In genomic region chr7:116583653-116584052, GRCh38 we compare ENCODE assay signal across 8 cellular contexts. TPM values are rescaled to one million over a fixed set of nuclear protein-coding genes. Genes with fewer than 3 reads are reported as not detected.
A peak's percentile ranks its signal among the peaks of the same experiment; 100 is the strongest.
DNase-seq lines count a peak whose midpoint lies in the region; ATAC-seq and TF ChIP-seq lines count a peak whose summit lies in the region.

No MANE protein-coding gene starts in this region.

- DNase-seq in lung microvascular endothelial cell (ENCODE audit: low read depth in 2 of 2) (peak; percentile 29 to 58), H4 (ENCODE audit: low spot score) (no peak), ovary (no peak), GOT3 (lab: John Stamatoyannopoulos, UW) (no peak), iPS-NIHi7 (ENCODE audit: extremely low spot score) (no peak)

- intact Hi-C loops in ovary (cut with DNase I), result loop anchor here in 2 of 4 donors (5.0 to 10.0 kb wide), 2 partner anchors 56 to 409 kb away; partner anchors contain the start of gene CAV1 (in 1 of the 2)

- peaks cover 4% of the 10 kb centered on the region for H3K4me1 ChIP-seq in ovary (ENCODE audit: insufficient read depth)

- no peaks in the 10 kb centered on the region for H3K27me3 ChIP-seq in ovary

- peak; percentile 94 for ATAC-seq in GM18502 (IDR thresholded peaks at IDR 0.05; ENCODE audit: poor library complexity, unreplicated experiment)
- peak; percentile 95 for ATAC-seq in GM21423 (IDR thresholded peaks at IDR 0.05; ENCODE audit: unreplicated experiment)
- ATAC-seq in HG03521 (IDR thresholded peaks at IDR 0.05; ENCODE audit: unreplicated experiment), result peak; percentile 96

- H3K27ac ChIP-seq in ovary, result peak overlapping the region in 1 of 2 donors; percentile 20

- TF ChIP-seq EP300 in ovary (IDR thresholded peaks at IDR 0.05), result no peak

- 3 to 9% (median 5%) methylated on average over 1 of the region's 1 CpG for WGBS in ovary, 3 donors

- no peaks in the 10 kb centered on the region for H3K36me3 ChIP-seq in ovary

- no peaks in the 10 kb centered on the region for H3K9me3 ChIP-seq in ovary

- no peak overlapping the region for H3K4me3 ChIP-seq in ovary

- TF ChIP-seq POLR2A in ovary (IDR thresholded peaks at IDR 0.05), result no peak

- no peak for TF ChIP-seq CTCF in ovary (IDR thresholded peaks at IDR 0.05)

RNA-seq across cellular contexts. Expression of gene CAV1, which starts 58.8 kb away (rescaled TPM):
- total RNA-seq in lung microvascular endothelial cell (585 and 1,079 TPM in 2 replicates), ovary (100 to 1,000 TPM in 4 of 7 donors, 10 to 100 TPM in 3; 47.3 to 272 (median 101) TPM)
- total RNA-seq in H4 (2014; rRNA removed; shearing (Covaris generic)), result 210 and 218 TPM in 2 replicates
- polyA plus RNA-seq in ovary, result 100 to 1,000 TPM; 150 to 287 TPM

Comparison
In these comparisons a context has a peak if more than half of its experiments do, and no peak if none do; other contexts are left out.
1. DNase-seq: peak in lung microvascular endothelial cell (2 of 2); none in H4 (single experiment), ovary (0 of 5), GOT3 (single experiment) and iPS-NIHi7 (single experiment).
2. Peak in every context shown above with its lines, with median percentiles within 50 percentile points of each other: ATAC-seq.